In the genomic region with DNA sequence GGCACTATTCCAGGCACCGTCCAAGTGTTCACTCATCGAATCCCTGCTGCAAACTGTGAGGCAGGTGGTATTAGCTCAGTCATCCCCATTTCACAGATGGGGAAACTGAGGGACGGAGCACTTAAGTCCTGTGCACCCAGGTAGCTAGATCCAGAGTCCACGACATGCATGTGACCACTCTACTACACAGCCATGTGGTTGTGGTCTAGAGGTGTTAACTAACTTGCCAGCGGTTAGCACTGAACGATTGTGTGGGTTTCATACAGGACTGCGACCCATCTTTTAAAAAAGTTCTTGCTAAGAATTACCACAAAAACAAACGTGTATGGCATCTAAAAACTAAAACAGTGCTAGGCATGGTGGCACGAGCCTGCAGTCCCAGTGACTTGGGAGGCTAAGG, we compare ENCODE assay signal across 1 cellular context.
TF ChIP-seq lines count a peak whose summit lies in the region.

No MANE protein-coding gene starts in this region.

TF ChIP-seq in WTC11, 78 proteins besides CTCF, POLR2A, EP300 and RAD21 (continued from another document):
- TF ChIP-seq, protein P1, sequence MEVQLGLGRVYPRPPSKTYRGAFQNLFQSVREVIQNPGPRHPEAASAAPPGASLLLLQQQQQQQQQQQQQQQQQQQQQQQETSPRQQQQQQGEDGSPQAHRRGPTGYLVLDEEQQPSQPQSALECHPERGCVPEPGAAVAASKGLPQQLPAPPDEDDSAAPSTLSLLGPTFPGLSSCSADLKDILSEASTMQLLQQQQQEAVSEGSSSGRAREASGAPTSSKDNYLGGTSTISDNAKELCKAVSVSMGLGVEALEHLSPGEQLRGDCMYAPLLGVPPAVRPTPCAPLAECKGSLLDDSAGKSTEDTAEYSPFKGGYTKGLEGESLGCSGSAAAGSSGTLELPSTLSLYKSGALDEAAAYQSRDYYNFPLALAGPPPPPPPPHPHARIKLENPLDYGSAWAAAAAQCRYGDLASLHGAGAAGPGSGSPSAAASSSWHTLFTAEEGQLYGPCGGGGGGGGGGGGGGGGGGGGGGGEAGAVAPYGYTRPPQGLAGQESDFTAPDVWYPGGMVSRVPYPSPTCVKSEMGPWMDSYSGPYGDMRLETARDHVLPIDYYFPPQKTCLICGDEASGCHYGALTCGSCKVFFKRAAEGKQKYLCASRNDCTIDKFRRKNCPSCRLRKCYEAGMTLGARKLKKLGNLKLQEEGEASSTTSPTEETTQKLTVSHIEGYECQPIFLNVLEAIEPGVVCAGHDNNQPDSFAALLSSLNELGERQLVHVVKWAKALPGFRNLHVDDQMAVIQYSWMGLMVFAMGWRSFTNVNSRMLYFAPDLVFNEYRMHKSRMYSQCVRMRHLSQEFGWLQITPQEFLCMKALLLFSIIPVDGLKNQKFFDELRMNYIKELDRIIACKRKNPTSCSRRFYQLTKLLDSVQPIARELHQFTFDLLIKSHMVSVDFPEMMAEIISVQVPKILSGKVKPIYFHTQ (CRISPR knock-in tag; IDR thresholded peaks at IDR 0.05), result no peak
- TF ChIP-seq CREM (CRISPR knock-in tag; IDR thresholded peaks at IDR 0.05) (no peak), ZNF232 (CRISPR knock-in tag; IDR thresholded peaks at IDR 0.05) (no peak), EMX1 (CRISPR knock-in tag; IDR thresholded peaks at IDR 0.05) (no peak), IRF2 (CRISPR knock-in tag; IDR thresholded peaks at IDR 0.05; ENCODE audit: borderline replicate concordance, low read depth) (no peak), NFYB (CRISPR knock-in tag; conservative IDR thresholded peaks at IDR 0.05; ENCODE audit: low read depth) (no peak), TEAD1 (CRISPR knock-in tag; IDR thresholded peaks at IDR 0.05) (no peak), SP1 (CRISPR knock-in tag; conservative IDR thresholded peaks at IDR 0.05) (no peak)
- TF ChIP-seq, protein P2, sequence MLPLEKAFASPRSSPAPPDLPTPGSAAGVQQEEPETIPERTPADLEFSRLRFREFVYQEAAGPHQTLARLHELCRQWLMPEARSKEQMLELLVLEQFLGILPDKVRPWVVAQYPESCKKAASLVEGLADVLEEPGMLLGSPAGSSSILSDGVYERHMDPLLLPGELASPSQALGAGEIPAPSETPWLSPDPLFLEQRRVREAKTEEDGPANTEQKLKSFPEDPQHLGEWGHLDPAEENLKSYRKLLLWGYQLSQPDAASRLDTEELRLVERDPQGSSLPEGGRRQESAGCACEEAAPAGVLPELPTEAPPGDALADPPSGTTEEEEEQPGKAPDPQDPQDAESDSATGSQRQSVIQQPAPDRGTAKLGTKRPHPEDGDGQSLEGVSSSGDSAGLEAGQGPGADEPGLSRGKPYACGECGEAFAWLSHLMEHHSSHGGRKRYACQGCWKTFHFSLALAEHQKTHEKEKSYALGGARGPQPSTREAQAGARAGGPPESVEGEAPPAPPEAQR (CRISPR knock-in tag; IDR thresholded peaks at IDR 0.05), result no peak
- TF ChIP-seq, protein P3, sequence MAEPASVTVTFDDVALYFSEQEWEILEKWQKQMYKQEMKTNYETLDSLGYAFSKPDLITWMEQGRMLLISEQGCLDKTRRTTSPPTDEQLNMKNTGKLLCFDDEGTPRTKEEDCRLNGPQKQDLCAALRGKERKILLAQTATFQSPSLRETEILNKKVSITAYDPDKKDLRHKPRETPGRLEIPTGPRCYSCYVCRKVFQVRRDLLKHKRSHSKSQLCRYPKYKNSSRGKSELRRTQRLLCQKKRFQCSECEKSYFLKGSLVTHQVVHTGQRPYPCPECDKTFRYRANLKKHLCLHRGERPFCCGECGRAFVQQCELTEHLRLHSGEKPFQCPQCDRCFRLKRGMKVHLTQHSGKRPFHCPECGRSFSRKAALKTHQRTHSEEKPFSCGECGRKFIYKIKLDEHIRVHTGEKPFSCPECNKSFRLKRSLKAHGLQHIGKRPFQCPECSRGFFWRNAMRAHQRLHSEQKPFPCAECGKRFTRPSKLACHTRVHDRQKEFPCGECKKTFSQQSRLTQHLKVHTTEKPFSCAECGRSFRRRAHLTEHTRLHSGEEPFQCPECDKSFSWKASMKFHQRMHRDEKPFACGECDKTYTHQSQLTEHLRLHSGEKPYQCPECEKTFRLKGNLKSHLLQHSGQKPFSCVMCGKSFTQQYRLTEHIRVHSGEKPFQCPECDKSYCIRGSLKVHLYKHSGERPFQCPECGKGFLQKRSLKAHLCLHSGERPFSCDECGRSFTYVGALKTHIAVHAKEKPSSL (CRISPR knock-in tag; conservative IDR thresholded peaks at IDR 0.05), result no peak
- TF ChIP-seq, protein P4, sequence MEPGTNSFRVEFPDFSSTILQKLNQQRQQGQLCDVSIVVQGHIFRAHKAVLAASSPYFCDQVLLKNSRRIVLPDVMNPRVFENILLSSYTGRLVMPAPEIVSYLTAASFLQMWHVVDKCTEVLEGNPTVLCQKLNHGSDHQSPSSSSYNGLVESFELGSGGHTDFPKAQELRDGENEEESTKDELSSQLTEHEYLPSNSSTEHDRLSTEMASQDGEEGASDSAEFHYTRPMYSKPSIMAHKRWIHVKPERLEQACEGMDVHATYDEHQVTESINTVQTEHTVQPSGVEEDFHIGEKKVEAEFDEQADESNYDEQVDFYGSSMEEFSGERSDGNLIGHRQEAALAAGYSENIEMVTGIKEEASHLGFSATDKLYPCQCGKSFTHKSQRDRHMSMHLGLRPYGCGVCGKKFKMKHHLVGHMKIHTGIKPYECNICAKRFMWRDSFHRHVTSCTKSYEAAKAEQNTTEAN (CRISPR knock-in tag; IDR thresholded peaks at IDR 0.05), result no peak
- TF ChIP-seq, protein P5, sequence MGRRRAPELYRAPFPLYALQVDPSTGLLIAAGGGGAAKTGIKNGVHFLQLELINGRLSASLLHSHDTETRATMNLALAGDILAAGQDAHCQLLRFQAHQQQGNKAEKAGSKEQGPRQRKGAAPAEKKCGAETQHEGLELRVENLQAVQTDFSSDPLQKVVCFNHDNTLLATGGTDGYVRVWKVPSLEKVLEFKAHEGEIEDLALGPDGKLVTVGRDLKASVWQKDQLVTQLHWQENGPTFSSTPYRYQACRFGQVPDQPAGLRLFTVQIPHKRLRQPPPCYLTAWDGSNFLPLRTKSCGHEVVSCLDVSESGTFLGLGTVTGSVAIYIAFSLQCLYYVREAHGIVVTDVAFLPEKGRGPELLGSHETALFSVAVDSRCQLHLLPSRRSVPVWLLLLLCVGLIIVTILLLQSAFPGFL (CRISPR knock-in tag; IDR thresholded peaks at IDR 0.05; ENCODE audit: borderline replicate concordance), result no peak
- TF ChIP-seq, protein P6, sequence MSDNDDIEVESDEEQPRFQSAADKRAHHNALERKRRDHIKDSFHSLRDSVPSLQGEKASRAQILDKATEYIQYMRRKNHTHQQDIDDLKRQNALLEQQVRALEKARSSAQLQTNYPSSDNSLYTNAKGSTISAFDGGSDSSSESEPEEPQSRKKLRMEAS (CRISPR knock-in tag; IDR thresholded peaks at IDR 0.05), result no peak
- TF ChIP-seq, protein P7, sequence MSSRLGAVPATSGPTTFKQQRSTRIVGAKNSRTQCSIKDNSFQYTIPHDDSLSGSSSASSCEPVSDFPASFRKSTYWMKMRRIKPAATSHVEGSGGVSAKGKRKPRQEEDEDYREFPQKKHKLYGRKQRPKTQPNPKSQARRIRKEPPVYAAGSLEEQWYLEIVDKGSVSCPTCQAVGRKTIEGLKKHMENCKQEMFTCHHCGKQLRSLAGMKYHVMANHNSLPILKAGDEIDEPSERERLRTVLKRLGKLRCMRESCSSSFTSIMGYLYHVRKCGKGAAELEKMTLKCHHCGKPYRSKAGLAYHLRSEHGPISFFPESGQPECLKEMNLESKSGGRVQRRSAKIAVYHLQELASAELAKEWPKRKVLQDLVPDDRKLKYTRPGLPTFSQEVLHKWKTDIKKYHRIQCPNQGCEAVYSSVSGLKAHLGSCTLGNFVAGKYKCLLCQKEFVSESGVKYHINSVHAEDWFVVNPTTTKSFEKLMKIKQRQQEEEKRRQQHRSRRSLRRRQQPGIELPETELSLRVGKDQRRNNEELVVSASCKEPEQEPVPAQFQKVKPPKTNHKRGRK (CRISPR knock-in tag; IDR thresholded peaks at IDR 0.05; ENCODE audit: borderline replicate concordance), result no peak
TF ChIP-seq in WTC11: peak in this region for 0.
